8 cellular contexts compared by ENCODE assay signal in genomic region chr18:21740474-21740723, GRCh38. TPM values are rescaled to one million over a fixed set of nuclear protein-coding genes. Genes with fewer than 3 reads are reported as not detected.
DNase-seq lines count a peak whose midpoint lies in the region; ATAC-seq and TF ChIP-seq lines count a peak whose summit lies in the region.

No MANE protein-coding gene starts in this region.

- peaks cover 56% of the 10 kb centered on the region for H3K4me1 ChIP-seq in KMS-11 (ENCODE audit: low read depth, poor library complexity, severe bottlenecking)
- peaks cover 0 to 38% (median 9%) of the 10 kb centered on the region in 4 donors for H3K4me1 ChIP-seq in tibial artery

- TF ChIP-seq CTCF in KMS-11 (conservative IDR thresholded peaks at IDR 0.05; ENCODE audit: low read depth, low read length) (no peak), nephron (IDR thresholded peaks at IDR 0.05; ENCODE audit: unreplicated experiment in 3 of 3) (no peak), tibial artery (IDR thresholded peaks at IDR 0.05) (no peak)

- H3K4me1 Mint-ChIP-seq in nephron: peaks cover 36% of the 10 kb centered on the region

- DNase-seq in GM03348 (ENCODE audit: low spot score): peak; percentile 99
- DNase-seq in activated CD4-positive, alpha-beta T cell treated with anti-CD3 and anti-CD28 coated beads, Interleukin-2, amount 50 U/mL, for 4 hours: peak; percentile 97 to 98
- DNase-seq in tibial artery: peak; percentile 98 to 99
- DNase-seq in NCI-H748 (lab: John Stamatoyannopoulos, UW; ENCODE audit: unreplicated experiment): no peak

- peak overlapping the region; percentile 83 for H3K4me2 ChIP-seq in KMS-11

- intact Hi-C loops in tibial artery (cut with DNase I; ENCODE audit: low total_unique reads): loop anchor here (5.0 kb wide), 1 partner anchor 138 kb away; the partner anchor contains the start of gene ESCO1

- peak; percentile 93 for ATAC-seq in GM21619 (IDR thresholded peaks at IDR 0.05; ENCODE audit: unreplicated experiment)
- ATAC-seq in esophagus mucosa: peak; percentile 100

- H3K36me3 ChIP-seq in KMS-11 (ENCODE audit: insufficient read depth) (no peaks in the 10 kb centered on the region), tibial artery (no peaks in the 10 kb centered on the region)

- peak overlapping the region; percentile 85 for H3K27ac ChIP-seq in KMS-11
- H3K27ac ChIP-seq in tibial artery: peak overlapping the region; percentile 99

- H3K9me3 Mint-ChIP-seq in nephron: peaks cover 26% of the 10 kb centered on the region

- peaks cover 0 to 4% (median 0%) of the 10 kb centered on the region in 3 donors for H3K9me3 ChIP-seq in tibial artery

- peak overlapping the region; percentile 68 for H2AFZ ChIP-seq in KMS-11 (ENCODE audit: low read depth)

- H3K36me3 Mint-ChIP-seq in nephron (ENCODE audit: low read depth): peaks cover 22% of the 10 kb centered on the region

- H3K4me3 Mint-ChIP-seq in nephron: peak overlapping the region; percentile 94 to 96 (median 96)

- peaks cover 39% of the 10 kb centered on the region for H3K79me2 ChIP-seq in KMS-11 (ENCODE audit: insufficient read depth, low read depth)

- H3K4me3 ChIP-seq in KMS-11 (IDR thresholded peaks at IDR 0.05; ENCODE audit: insufficient read depth, low read depth, low read length) (no peak overlapping the region), tibial artery (peak overlapping the region; percentile 95 to 98)

- H3K27ac Mint-ChIP-seq in nephron: peak overlapping the region; percentile 68 to 99 (median 98)

- no peaks in the 10 kb centered on the region for H4K20me1 ChIP-seq in KMS-11 (ENCODE audit: insufficient read depth)

- H3K27me3 Mint-ChIP-seq in nephron (ENCODE audit: low read depth): no peaks in the 10 kb centered on the region

- no peaks in the 10 kb centered on the region for H3K27me3 ChIP-seq in KMS-11 (ENCODE audit: insufficient read depth, low read depth)
- no peaks in the 10 kb centered on the region for H3K27me3 ChIP-seq in tibial artery

- peak overlapping the region; percentile 81; the same call in 1 of the 2 replicates for H3K9ac ChIP-seq in KMS-11

RNA-seq across cellular contexts. Expression of gene MIB1, which starts 0.2 kb away (rescaled TPM):
- total RNA-seq in esophagus mucosa: 23.8 TPM

RNA-seq across cellular contexts. Expression of gene ABHD3, which starts 35.8 kb away (rescaled TPM):
- total RNA-seq in esophagus mucosa: 12.9 TPM
